In the genomic region with DNA sequence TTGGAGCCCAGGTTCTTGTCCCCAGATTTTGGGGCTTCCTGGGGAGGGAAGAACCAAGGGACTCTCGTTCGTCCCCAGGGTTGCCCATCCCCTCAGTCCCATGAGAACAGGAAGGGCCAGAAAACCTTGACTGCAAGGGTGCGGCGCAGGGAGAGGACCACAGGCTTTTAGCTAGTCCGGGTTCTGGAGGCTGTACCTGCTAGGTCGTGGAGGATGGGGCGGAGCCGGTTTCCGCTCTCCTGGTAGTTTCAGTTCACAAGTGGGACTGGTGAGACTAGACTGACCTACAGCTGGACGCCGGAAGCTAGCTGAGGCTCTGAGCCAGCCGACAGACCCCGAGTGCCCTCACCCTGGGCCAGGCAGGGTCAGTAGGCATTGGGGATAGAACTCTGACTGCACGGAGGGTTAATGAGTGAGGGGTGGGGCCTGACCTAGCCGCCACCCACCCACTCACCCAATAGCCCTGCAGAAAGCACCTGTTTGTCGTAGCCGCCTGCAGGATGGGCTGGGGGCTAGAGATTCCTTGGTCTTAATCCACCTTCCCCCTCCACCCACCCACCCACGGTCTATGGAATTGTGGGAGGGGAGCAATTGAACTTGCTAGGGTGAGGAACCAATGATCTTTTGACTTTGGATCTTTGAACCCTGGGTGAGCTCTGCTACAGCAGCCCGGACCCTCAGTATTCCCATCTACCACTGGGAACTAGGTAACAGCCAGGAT, we compare ENCODE assay signal across 8 cellular contexts. TPM values are rescaled to one million over a fixed set of nuclear protein-coding genes. Genes with fewer than 3 reads are reported as not detected.
DNase-seq lines count a peak whose midpoint lies in the region; ATAC-seq, FAIRE-seq and TF ChIP-seq lines count a peak whose summit lies in the region.

No MANE protein-coding gene starts in this region.

- DNase-seq in HFFc6, result no peak
- DNase-seq in activated CD8-positive, alpha-beta T cell treated with anti-CD3 and anti-CD28 coated beads for 36 hours, result peak; percentile 63
- no peak for DNase-seq in fibroblast of mammary gland (ENCODE audit: low read depth)
- DNase-seq in pancreas, result peak; percentile 64 to 88 (median 74)
- DNase-seq in DMS79 (lab: John Stamatoyannopoulos, UW), result no peak
- no peak for DNase-seq in NCI-H446 treated with DMSO at 0.1 percent for 48 hours (lab: John Stamatoyannopoulos, UW)

- H3K9me3 ChIP-seq in pancreas, result no peaks in the 10 kb centered on the region

- H3K27ac Mint-ChIP-seq in HFFc6, result peak overlapping the region; percentile 92
- peak overlapping the region; percentile 80 for H3K27ac Mint-ChIP-seq in activated CD8-positive, alpha-beta T cell treated with anti-CD3 and anti-CD28 coated beads for 36 hours

- CTCF ChIA-PET in activated CD8-positive, alpha-beta T cell treated with anti-CD3 and anti-CD28 coated beads for 36 hours (lab: Charles Lee), result interaction anchor here (0.9 to 4.0 kb wide), 3 partner anchors 22 to 89 kb away, joined by 3 to 11 read pairs (median 4); a partner anchor contains a TSS

- no peak for FAIRE-seq in pancreas (lab: Jason Lieb, UNC)

- 5 to 7% methylated on average over 18 to 19 of the region's 19 CpGs for WGBS in pancreas, 2 donors

- intact Hi-C loops in activated CD8-positive, alpha-beta T cell treated with anti-CD3 and anti-CD28 coated beads for 36 hours (cut with micrococcal nuclease), result no loop called here
- intact Hi-C loops in pancreas (cut with DNase I), result no loop called here

- H3K27me3 Mint-ChIP-seq in HFFc6 (ENCODE audit: insufficient read depth), result peaks cover 15% of the 10 kb centered on the region
- no peaks in the 10 kb centered on the region for H3K27me3 Mint-ChIP-seq in activated CD8-positive, alpha-beta T cell treated with anti-CD3 and anti-CD28 coated beads for 36 hours

- peak; percentile 4 for ATAC-seq in activated CD8-positive, alpha-beta T cell treated with anti-CD3 and anti-CD28 coated beads for 36 hours
- ATAC-seq in pancreas (peak; percentile 32 to 64 (median 54)), GM18909 (IDR thresholded peaks at IDR 0.05; ENCODE audit: poor library complexity, unreplicated experiment) (no peak)

- H3K4me3 Mint-ChIP-seq in HFFc6, result peak overlapping the region; percentile 93
- peak overlapping the region; percentile 82 for H3K4me3 Mint-ChIP-seq in activated CD8-positive, alpha-beta T cell treated with anti-CD3 and anti-CD28 coated beads for 36 hours

- H3K27me3 ChIP-seq in pancreas, result no peaks in the 10 kb centered on the region

- no peaks in the 10 kb centered on the region; the same call in 1 of the 2 replicates for H3K9me3 Mint-ChIP-seq in HFFc6
- H3K9me3 Mint-ChIP-seq in activated CD8-positive, alpha-beta T cell treated with anti-CD3 and anti-CD28 coated beads for 36 hours, result no peaks in the 10 kb centered on the region

- peaks cover 0 to 10% (median 0%) of the 10 kb centered on the region in 3 donors for H3K4me1 ChIP-seq in pancreas

- H3K4me3 ChIP-seq in fibroblast of mammary gland (ENCODE audit: control insufficient read depth, low read depth, low read length) (peak overlapping the region; percentile 78), pancreas (peak overlapping the region; percentile 67 to 77 (median 72))

- H3K4me1 Mint-ChIP-seq in HFFc6 (ENCODE audit: low read depth), result peaks cover 46% of the 10 kb centered on the region
- H3K4me1 Mint-ChIP-seq in activated CD8-positive, alpha-beta T cell treated with anti-CD3 and anti-CD28 coated beads for 36 hours (ENCODE audit: low read depth), result peaks cover 41% of the 10 kb centered on the region

- H3K36me3 Mint-ChIP-seq in HFFc6 (ENCODE audit: low read depth), result peaks cover 5% of the 10 kb centered on the region; the same call in 1 of the 2 replicates
- peaks cover 2% of the 10 kb centered on the region for H3K36me3 Mint-ChIP-seq in activated CD8-positive, alpha-beta T cell treated with anti-CD3 and anti-CD28 coated beads for 36 hours (ENCODE audit: low read depth)

- no peaks in the 10 kb centered on the region for H3K36me3 ChIP-seq in pancreas

- POLR2A ChIA-PET in activated CD8-positive, alpha-beta T cell treated with anti-CD3 and anti-CD28 coated beads for 36 hours (lab: Charles Lee), result interaction anchor here (1.0 to 2.8 kb wide), 4 partner anchors 9 to 57 kb away, joined by 3 to 21 read pairs (median 6); a partner anchor contains a TSS

- TF ChIP-seq CTCF in C4-2B (conservative IDR thresholded peaks at IDR 0.05), result no peak
- TF ChIP-seq CTCF in HFFc6 (IDR thresholded peaks at IDR 0.05), result no peak
- TF ChIP-seq CTCF in activated CD8-positive, alpha-beta T cell treated with anti-CD3 and anti-CD28 coated beads for 36 hours (IDR thresholded peaks at IDR 0.05), result no peak
- no peak for TF ChIP-seq CTCF in fibroblast of mammary gland (conservative IDR thresholded peaks at IDR 0.05; ENCODE audit: control insufficient read depth, insufficient read depth, low read depth, low read length)
- no peak for TF ChIP-seq CTCF in pancreas (IDR thresholded peaks at IDR 0.05)

- peak overlapping the region; percentile 59 for H3K27ac ChIP-seq in C4-2B
- H3K27ac ChIP-seq in pancreas, result peak overlapping the region; percentile 96 to 99 (median 98)

RNA-seq across cellular contexts. Expression of a gene that starts 1.5 kb away (rescaled TPM):
- 10 to 100 TPM; 17.2 to 24.1 (median 22.8) TPM for total RNA-seq in HFFc6 (2021; fragmentation: NEBNext Ultra II Directional; extraction: Animal tissue kit (Norgen Biotek cat#: 25700))
- total RNA-seq in activated CD8-positive, alpha-beta T cell treated with anti-CD3 and anti-CD28 coated beads for 36 hours, result 10 to 100 TPM; 12.5 to 13.7 TPM
- 1 to 10 TPM; 3.4 to 8.9 (median 6.8) TPM for total RNA-seq in pancreas
- 10 to 100 TPM; 10.6 to 16.7 TPM for polyA plus RNA-seq in pancreas

RNA-seq across cellular contexts. Expression of a gene that starts 21.6 kb away (rescaled TPM):
- 1 to 10 TPM; 4.1 to 6.6 (median 5.3) TPM for total RNA-seq in HFFc6 (2021; fragmentation: NEBNext Ultra II Directional; extraction: Animal tissue kit (Norgen Biotek cat#: 25700))
- 10 to 100 TPM; 52.4 to 53.6 TPM for total RNA-seq in activated CD8-positive, alpha-beta T cell treated with anti-CD3 and anti-CD28 coated beads for 36 hours
- 10 to 100 TPM in 5 of 6 donors, 1 to 10 TPM in 1; 8.7 to 47.0 (median 21.3) TPM for total RNA-seq in pancreas
- 100 to 1,000 TPM; 107 to 109 TPM for polyA plus RNA-seq in pancreas

Comparison
In these comparisons a context has a peak if more than half of its experiments do, and no peak if none do; other contexts are left out.
1. DNase-seq: peak in activated CD8-positive, alpha-beta T cell treated with anti-CD3 and anti-CD28 coated beads for 36 hours (single experiment) and pancreas (6 of 6); none in HFFc6 (single experiment), fibroblast of mammary gland (single experiment), DMS79 (single experiment) and NCI-H446 treated with DMSO at 0.1 percent for 48 hours (single experiment).